In genomic region chr17:45289316-45290268, GRCh38 we compare ENCODE assay signal across 12 cellular contexts. TPM values are rescaled to one million over a fixed set of nuclear protein-coding genes. Genes with fewer than 3 reads are reported as not detected.
A peak's percentile ranks its signal among the peaks of the same experiment; 100 is the strongest.
DNase-seq lines count a peak whose midpoint lies in the region; ATAC-seq and TF ChIP-seq lines count a peak whose summit lies in the region.
"Had no signal": no experiment of that assay in that cellular context is flagged by ENCODE, and none has a peak within 500 bp of the region (broad histone marks: within the 10 kb centered on the region; RNA-seq: fewer than 3 reads in every experiment).

No MANE protein-coding gene starts in this region.

- H3K27ac ChIP-seq in lower lobe of right lung, result peak overlapping the region; percentile 20
- H3K27ac ChIP-seq in thyroid gland, result peak overlapping the region in 2 of 3 donors; percentile 45 to 79

- CTCF ChIA-PET in activated CD8-positive, alpha-beta T cell treated with anti-CD3 and anti-CD28 coated beads for 36 hours (lab: Charles Lee), result interaction anchor here (1.0 to 9.6 kb wide), 4 partner anchors 12 to 96 kb away, joined by 3 to 81 read pairs (median 4); no protein-coding TSS in a partner anchor

- H3K27me3 Mint-ChIP-seq in activated naive CD4-positive, alpha-beta T cell treated with anti-CD3 and anti-CD28 coated beads, Interleukin-2, amount 50 U/mL, for 24 hours, result no peaks in the 10 kb centered on the region
- no peaks in the 10 kb centered on the region for H3K27me3 Mint-ChIP-seq in activated CD8-positive, alpha-beta T cell treated with anti-CD3 and anti-CD28 coated beads for 36 hours

- intact Hi-C loops in activated CD8-positive, alpha-beta T cell treated with anti-CD3 and anti-CD28 coated beads for 36 hours (cut with micrococcal nuclease), result no loop called here
- intact Hi-C loops in lower lobe of right lung (cut with DNase I) (no loop called here), thyroid gland (cut with DNase I) (no loop called here)

- no peaks in the 10 kb centered on the region for H3K9me3 ChIP-seq in lower lobe of right lung
- H3K9me3 ChIP-seq in thyroid gland, result no peaks in the 10 kb centered on the region

- no peak overlapping the region for H3K4me3 Mint-ChIP-seq in activated naive CD4-positive, alpha-beta T cell treated with anti-CD3 and anti-CD28 coated beads, Interleukin-2, amount 50 U/mL, for 24 hours
- H3K4me3 Mint-ChIP-seq in activated CD8-positive, alpha-beta T cell treated with anti-CD3 and anti-CD28 coated beads for 36 hours, result no peak overlapping the region

- H3K4me3 ChIP-seq in lower lobe of right lung, result no peak overlapping the region
- H3K4me3 ChIP-seq in thyroid gland (replicated peaks in 1 of 3), result no peak overlapping the region

- peak overlapping the region; percentile 83 for H3K27ac Mint-ChIP-seq in activated naive CD4-positive, alpha-beta T cell treated with anti-CD3 and anti-CD28 coated beads, Interleukin-2, amount 50 U/mL, for 24 hours
- H3K27ac Mint-ChIP-seq in activated CD8-positive, alpha-beta T cell treated with anti-CD3 and anti-CD28 coated beads for 36 hours, result peak overlapping the region; percentile 73

- WGBS in thyroid gland, 2 donors, result 88 to 91% methylated on average over 13 to 14 of the region's 15 CpGs

- no peaks in the 10 kb centered on the region for H3K9me3 Mint-ChIP-seq in activated naive CD4-positive, alpha-beta T cell treated with anti-CD3 and anti-CD28 coated beads, Interleukin-2, amount 50 U/mL, for 24 hours
- no peaks in the 10 kb centered on the region for H3K9me3 Mint-ChIP-seq in activated CD8-positive, alpha-beta T cell treated with anti-CD3 and anti-CD28 coated beads for 36 hours

- no peak for TF ChIP-seq CTCF in activated CD8-positive, alpha-beta T cell treated with anti-CD3 and anti-CD28 coated beads for 36 hours (IDR thresholded peaks at IDR 0.05)
- no peak for TF ChIP-seq CTCF in lower lobe of right lung (IDR thresholded peaks at IDR 0.05)
- no peak for TF ChIP-seq CTCF in thyroid gland (IDR thresholded peaks at IDR 0.05)

- peaks cover 60% of the 10 kb centered on the region for H3K36me3 ChIP-seq in lower lobe of right lung
- peaks cover 11 to 16% of the 10 kb centered on the region in 2 donors for H3K36me3 ChIP-seq in thyroid gland

- H3K4me1 ChIP-seq in lower lobe of right lung (peaks cover 70% of the 10 kb centered on the region), thyroid gland (peaks cover 70 to 74% of the 10 kb centered on the region in 2 donors)

- peaks cover 7% of the 10 kb centered on the region for H3K36me3 Mint-ChIP-seq in activated naive CD4-positive, alpha-beta T cell treated with anti-CD3 and anti-CD28 coated beads, Interleukin-2, amount 50 U/mL, for 24 hours
- H3K36me3 Mint-ChIP-seq in activated CD8-positive, alpha-beta T cell treated with anti-CD3 and anti-CD28 coated beads for 36 hours (ENCODE audit: low read depth), result peaks cover 52% of the 10 kb centered on the region

- peaks cover 23% of the 10 kb centered on the region for H3K4me1 Mint-ChIP-seq in activated naive CD4-positive, alpha-beta T cell treated with anti-CD3 and anti-CD28 coated beads, Interleukin-2, amount 50 U/mL, for 24 hours
- peaks cover 46% of the 10 kb centered on the region for H3K4me1 Mint-ChIP-seq in activated CD8-positive, alpha-beta T cell treated with anti-CD3 and anti-CD28 coated beads for 36 hours (ENCODE audit: low read depth)

- no peaks in the 10 kb centered on the region for H3K27me3 ChIP-seq in lower lobe of right lung (ENCODE audit: low read depth)
- no peaks in the 10 kb centered on the region for H3K27me3 ChIP-seq in thyroid gland

- ATAC-seq in activated CD8-positive, alpha-beta T cell treated with anti-CD3 and anti-CD28 coated beads for 36 hours, result no peak
- peak; percentile 3 to 33 for ATAC-seq in lower lobe of right lung
- ATAC-seq in HG02852 (IDR thresholded peaks at IDR 0.05; ENCODE audit: unreplicated experiment), result no peak

- DNase-seq in activated naive CD4-positive, alpha-beta T cell (lab: John Stamatoyannopoulos, UW), result no peak
- DNase-seq in activated CD8-positive, alpha-beta T cell treated with anti-CD3 and anti-CD28 coated beads for 36 hours, result no peak
- DNase-seq in lower lobe of right lung (no peak), thyroid gland (peak in 1 of 2 donors; percentile 30), NCI-H1436 (lab: John Stamatoyannopoulos, UW) (no peak), DMS114 treated with DMSO at 0.1 percent for 48 hours (lab: John Stamatoyannopoulos, UW; ENCODE audit: unreplicated experiment) (no peak)
- DNase-seq: AML-193, NCI-H510A treated with DMSO at 0.1 percent for 48 hours had no signal

- POLR2A ChIA-PET in activated CD8-positive, alpha-beta T cell treated with anti-CD3 and anti-CD28 coated beads for 36 hours (lab: Charles Lee), result interaction anchor here (0.6 to 1.5 kb wide), 4 partner anchors 14 to 63 kb away, joined by 3 to 4 read pairs (median 4); no protein-coding TSS in a partner anchor

- TF ChIP-seq POLR2A in thyroid gland (IDR thresholded peaks at IDR 0.05), result no peak

RNA-seq across cellular contexts. Expression of gene MAP3K14, which starts 27.2 kb away (rescaled TPM):
- total RNA-seq in activated CD8-positive, alpha-beta T cell treated with anti-CD3 and anti-CD28 coated beads for 36 hours, result 10 to 100 TPM; 31.6 to 31.9 TPM
- 9.3 TPM for total RNA-seq in lower lobe of right lung
- total RNA-seq in thyroid gland, result 10 to 100 TPM in 1 of 4 donors, 1 to 10 TPM in 3; 4.1 to 21.7 (median 6.2) TPM

RNA-seq across cellular contexts. Expression of gene SPATA32, which starts 27.7 kb away (rescaled TPM):
- total RNA-seq in activated CD8-positive, alpha-beta T cell treated with anti-CD3 and anti-CD28 coated beads for 36 hours, result under 1 TPM; 0.27 to 0.63 TPM
- total RNA-seq in lower lobe of right lung (not detected), thyroid gland (not detected)
- total RNA-seq: kidney epithelial cell, SK-MEL-5 had no signal

Comparison
In these comparisons a context has a peak if more than half of its experiments do, and no peak if none do; other contexts are left out.
1. ATAC-seq: peak in lower lobe of right lung (2 of 2); none in activated CD8-positive, alpha-beta T cell treated with anti-CD3 and anti-CD28 coated beads for 36 hours (single experiment) and HG02852 (single experiment).